In the genomic region with DNA sequence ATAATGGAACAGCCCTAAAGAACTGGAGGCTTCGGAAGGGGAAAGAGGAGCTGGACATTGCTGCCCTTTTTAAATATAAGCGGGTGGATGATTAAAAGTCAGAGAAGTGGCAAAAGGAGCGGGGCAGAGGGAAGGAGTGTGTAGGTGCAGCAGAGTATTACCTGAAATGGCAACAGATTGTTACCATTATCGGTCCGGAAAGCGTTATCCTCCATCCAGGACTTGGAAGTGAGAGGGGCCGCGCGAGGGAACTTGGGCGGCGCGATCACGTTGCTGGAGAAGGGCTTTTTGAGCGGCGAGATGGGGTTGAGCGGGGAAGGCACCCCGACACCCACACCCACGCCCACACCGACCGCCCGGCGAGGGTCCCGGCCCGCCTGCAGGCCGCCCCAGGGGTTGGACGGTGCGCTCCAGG, we compare ENCODE assay signal across 8 cellular contexts. TPM values are rescaled to one million over a fixed set of nuclear protein-coding genes. Genes with fewer than 3 reads are reported as not detected.
DNase-seq lines count a peak whose midpoint lies in the region; TF ChIP-seq lines count a peak whose summit lies in the region.

No MANE protein-coding gene starts in this region.

- POLR2A ChIA-PET in CD4-positive, alpha-beta memory T cell (lab: Charles Lee; ENCODE audit: partially characterized antibody) = interaction anchor here (1.8 kb wide), 1 partner anchor 51 kb away, joined by 13 read pairs; the partner anchor contains the start of genes CPEB3 and MARCHF5
- POLR2A ChIA-PET in PC-9 (lab: Charles Lee; ENCODE audit: unreplicated experiment) = interaction anchor here (0.6 to 0.7 kb wide), 2 partner anchors 28 to 561 kb away, joined by 4 to 12 read pairs; no protein-coding TSS in a partner anchor

- no peak overlapping the region for H3K27ac ChIP-seq in CD4-positive, alpha-beta memory T cell (ENCODE audit: low read depth, low read length)
- H3K27ac ChIP-seq in PC-9 = peak overlapping the region; percentile 96
- H3K27ac ChIP-seq in osteoblast (ENCODE audit: low read depth, low read length) = no peak overlapping the region

- peaks cover 24 to 52% (median 38%) of the 10 kb centered on the region in 4 donors for H3K4me1 Mint-ChIP-seq in CD4-positive, alpha-beta memory T cell

- no peak for TF ChIP-seq CTCF in PC-9 (conservative IDR thresholded peaks at IDR 0.05)
- TF ChIP-seq CTCF in fibroblast of mammary gland (conservative IDR thresholded peaks at IDR 0.05; ENCODE audit: control insufficient read depth, insufficient read depth, low read depth, low read length) = no peak
- no peak for TF ChIP-seq CTCF in osteoblast (IDR thresholded peaks at IDR 0.05; ENCODE audit: extremely low read depth, low read depth, low read length)

- no peaks in the 10 kb centered on the region for H3K9me3 ChIP-seq in CD4-positive, alpha-beta memory T cell (ENCODE audit: control insufficient read depth in 1 of 2, low read length in 2 of 2)
- H3K9me3 ChIP-seq in PC-9 (ENCODE audit: insufficient read depth, low read depth) = no peaks in the 10 kb centered on the region
- no peaks in the 10 kb centered on the region for H3K9me3 ChIP-seq in osteoblast (ENCODE audit: low read depth, low read length)

- H3K27me3 ChIP-seq in CD4-positive, alpha-beta memory T cell (ENCODE audit: insufficient read depth, low read length) = no peaks in the 10 kb centered on the region
- H3K27me3 ChIP-seq in PC-9 (ENCODE audit: insufficient read depth, low read depth) (no peaks in the 10 kb centered on the region), osteoblast (ENCODE audit: insufficient read depth, low read length) (no peaks in the 10 kb centered on the region)

- peak overlapping the region; percentile 78 to 90 (median 86) for H3K4me3 Mint-ChIP-seq in CD4-positive, alpha-beta memory T cell

- peak overlapping the region; percentile 92 for H2AFZ ChIP-seq in PC-9
- H2AFZ ChIP-seq in osteoblast (ENCODE audit: low read length) = peak overlapping the region; percentile 91

- H3K79me2 ChIP-seq in PC-9 (ENCODE audit: low read depth) = peaks cover 7% of the 10 kb centered on the region; the same call in 1 of the 2 replicates
- H3K79me2 ChIP-seq in osteoblast (ENCODE audit: insufficient read depth, low read length) = no peaks in the 10 kb centered on the region

- H4K20me1 ChIP-seq in PC-9 (ENCODE audit: insufficient read depth) (no peaks in the 10 kb centered on the region), osteoblast (ENCODE audit: insufficient read depth, low read length) (peaks cover 2% of the 10 kb centered on the region)

- no peaks in the 10 kb centered on the region for H3K36me3 ChIP-seq in CD4-positive, alpha-beta memory T cell (ENCODE audit: insufficient read depth, low read length)
- H3K36me3 ChIP-seq in PC-9 (ENCODE audit: low read depth) (no peaks in the 10 kb centered on the region), osteoblast (ENCODE audit: insufficient read depth, low read length) (no peaks in the 10 kb centered on the region)

- peak overlapping the region in 1 of 2 donors; percentile 78 for H3K4me3 ChIP-seq in CD4-positive, alpha-beta memory T cell (ENCODE audit: low read length in 2 of 2)
- peak overlapping the region; percentile 82 for H3K4me3 ChIP-seq in PC-9
- peak overlapping the region; percentile 46 for H3K4me3 ChIP-seq in fibroblast of mammary gland (ENCODE audit: control insufficient read depth, low read depth, low read length)
- H3K4me3 ChIP-seq in osteoblast (ENCODE audit: insufficient read depth, low read length) = peak overlapping the region; percentile 77

- BruUV-seq in PC-9 (replicated peaks; lab: Mats Ljungman, UMichigan) = no TSS peak

- H3K27ac Mint-ChIP-seq in CD4-positive, alpha-beta memory T cell = peak overlapping the region in 5 of 7 donors; percentile 6 to 78 (median 54)

- peaks cover 24% of the 10 kb centered on the region for H3F3A ChIP-seq in PC-9 (ENCODE audit: insufficient read depth, low read depth)

- H3K9me3 Mint-ChIP-seq in CD4-positive, alpha-beta memory T cell = peaks cover 0 to 2% (median 0%) of the 10 kb centered on the region in 8 donors

- H3K27me3 Mint-ChIP-seq in CD4-positive, alpha-beta memory T cell = no peaks in the 10 kb centered on the region

- H3K36me3 Mint-ChIP-seq in CD4-positive, alpha-beta memory T cell = peaks cover 8 to 9% of the 10 kb centered on the region in 2 donors

- H3K9me2 ChIP-seq in PC-9 (ENCODE audit: insufficient read depth) = no peaks in the 10 kb centered on the region

- H3K4me1 ChIP-seq in CD4-positive, alpha-beta memory T cell (ENCODE audit: insufficient read depth, low read length) = peaks cover 37% of the 10 kb centered on the region
- peaks cover 48% of the 10 kb centered on the region for H3K4me1 ChIP-seq in PC-9 (replicated peaks; ENCODE audit: insufficient read depth)
- H3K4me1 ChIP-seq in osteoblast (ENCODE audit: insufficient read depth, low read length) = peaks cover 18% of the 10 kb centered on the region

- CTCF ChIA-PET in CD4-positive, alpha-beta memory T cell (lab: Charles Lee; ENCODE audit: partially characterized antibody) = interaction anchor here (1.2 to 1.4 kb wide), 3 partner anchors 28 to 151 kb away, joined by 3 to 4 read pairs (median 3); partner anchors contain the start of genes CPEB3 and MARCHF5
- CTCF ChIA-PET in PC-9 (lab: Charles Lee) = no interaction called here

- intact Hi-C loops in CD4-positive, alpha-beta memory T cell (cut with micrococcal nuclease) = no loop called here
- intact Hi-C loops in PC-9 (cut with micrococcal nuclease; ENCODE audit: unreplicated experiment) = no loop called here

- no peak for DNase-seq in CD4-positive, alpha-beta memory T cell
- DNase-seq in PC-9 (peak in 1 of 2 experiments; percentile 3), fibroblast of mammary gland (ENCODE audit: low read depth) (no peak), osteoblast (ENCODE audit: insufficient read length, low spot score, missing footprints) (no peak), NCI-H1105 treated with DMSO at 0.1 percent for 48 hours (lab: John Stamatoyannopoulos, UW) (no peak), LoVo (ENCODE audit: low spot score) (no peak), NCI-H524 (lab: John Stamatoyannopoulos, UW) (no peak), COLO668 (lab: John Stamatoyannopoulos, UW; ENCODE audit: unreplicated experiment) (no peak)

- H3K4me2 ChIP-seq in PC-9 (peak overlapping the region; percentile 99), osteoblast (ENCODE audit: insufficient read depth, low read length) (peak overlapping the region; percentile 88)

RNA-seq across cellular contexts. Expression of gene CPEB3, which starts 51.7 kb away (rescaled TPM):
- total RNA-seq in CD4-positive, alpha-beta memory T cell = 1 to 10 TPM; 3.4 to 3.8 TPM
- 1 to 10 TPM in 1 of 2 donors, under 1 TPM in 1; 0.88 to 1.5 TPM for polyA plus RNA-seq in CD4-positive, alpha-beta memory T cell
- total RNA-seq in PC-9 (2021) (1.1 and 1.4 TPM in 2 replicates), osteoblast (1.1 and 1.2 TPM in 2 replicates)

RNA-seq across cellular contexts. Expression of gene MARCHF5, which starts 51.8 kb away (rescaled TPM):
- total RNA-seq in CD4-positive, alpha-beta memory T cell = 10 to 100 TPM; 38.6 to 40.8 TPM
- 10 to 100 TPM; 26.7 to 30.8 TPM for polyA plus RNA-seq in CD4-positive, alpha-beta memory T cell
- total RNA-seq in PC-9 (2021) (31.5 and 39.1 TPM in 2 replicates), osteoblast (14.1 and 19.2 TPM in 2 replicates)
